Comparison of ENCODE assay signal across 1 cellular context in the genomic region with DNA sequence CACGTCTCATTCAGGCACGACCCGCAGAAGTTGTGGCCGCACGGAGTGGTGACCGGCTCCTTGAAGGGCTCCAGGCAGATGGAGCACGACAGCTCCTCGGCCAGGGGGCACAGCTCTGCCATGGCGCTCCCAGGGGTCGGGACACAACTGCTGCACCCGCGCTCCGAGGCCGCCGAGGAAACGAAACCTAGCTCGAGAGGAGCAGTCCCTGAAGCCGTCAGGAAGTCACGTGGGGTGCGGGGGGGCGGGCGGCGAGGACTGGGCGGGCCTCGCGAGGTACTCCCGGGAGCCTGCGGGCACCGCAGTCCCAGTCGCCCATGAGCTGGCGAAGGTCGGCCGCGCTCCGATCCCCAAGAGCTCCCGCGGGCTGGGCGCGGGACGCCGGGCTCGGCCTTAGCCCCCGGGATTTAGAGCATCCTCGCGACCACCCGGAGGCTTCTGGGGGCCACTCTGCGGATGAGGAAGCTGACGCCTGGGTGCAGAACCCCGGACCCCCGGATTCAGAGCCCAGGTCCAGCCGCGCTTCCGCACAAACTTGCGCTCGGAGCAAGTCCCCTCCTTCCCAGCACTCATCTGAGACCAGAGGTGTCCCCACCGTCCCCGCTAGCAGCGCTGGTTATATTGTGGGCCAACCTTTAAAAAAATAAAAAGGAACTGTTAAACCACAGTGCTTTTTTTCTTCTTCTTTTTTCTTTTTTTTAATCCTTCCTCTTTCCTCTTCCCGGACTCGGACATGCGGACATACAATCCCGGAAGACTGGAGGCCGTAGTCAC.
TF ChIP-seq lines count a peak whose summit lies in the region.

A gene with protein sequence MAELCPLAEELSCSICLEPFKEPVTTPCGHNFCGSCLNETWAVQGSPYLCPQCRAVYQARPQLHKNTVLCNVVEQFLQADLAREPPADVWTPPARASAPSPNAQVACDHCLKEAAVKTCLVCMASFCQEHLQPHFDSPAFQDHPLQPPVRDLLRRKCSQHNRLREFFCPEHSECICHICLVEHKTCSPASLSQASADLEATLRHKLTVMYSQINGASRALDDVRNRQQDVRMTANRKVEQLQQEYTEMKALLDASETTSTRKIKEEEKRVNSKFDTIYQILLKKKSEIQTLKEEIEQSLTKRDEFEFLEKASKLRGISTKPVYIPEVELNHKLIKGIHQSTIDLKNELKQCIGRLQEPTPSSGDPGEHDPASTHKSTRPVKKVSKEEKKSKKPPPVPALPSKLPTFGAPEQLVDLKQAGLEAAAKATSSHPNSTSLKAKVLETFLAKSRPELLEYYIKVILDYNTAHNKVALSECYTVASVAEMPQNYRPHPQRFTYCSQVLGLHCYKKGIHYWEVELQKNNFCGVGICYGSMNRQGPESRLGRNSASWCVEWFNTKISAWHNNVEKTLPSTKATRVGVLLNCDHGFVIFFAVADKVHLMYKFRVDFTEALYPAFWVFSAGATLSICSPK (minus strand): TSS at position 183 of the 774 bp plus-strand sequence. CDS start 61 bp downstream, at position 122.

TF ChIP-seq in HepG2, 621 proteins besides CTCF, POLR2A, EP300 and RAD21 (continued from another document and continues in another):
- TF ChIP-seq, protein P1, sequence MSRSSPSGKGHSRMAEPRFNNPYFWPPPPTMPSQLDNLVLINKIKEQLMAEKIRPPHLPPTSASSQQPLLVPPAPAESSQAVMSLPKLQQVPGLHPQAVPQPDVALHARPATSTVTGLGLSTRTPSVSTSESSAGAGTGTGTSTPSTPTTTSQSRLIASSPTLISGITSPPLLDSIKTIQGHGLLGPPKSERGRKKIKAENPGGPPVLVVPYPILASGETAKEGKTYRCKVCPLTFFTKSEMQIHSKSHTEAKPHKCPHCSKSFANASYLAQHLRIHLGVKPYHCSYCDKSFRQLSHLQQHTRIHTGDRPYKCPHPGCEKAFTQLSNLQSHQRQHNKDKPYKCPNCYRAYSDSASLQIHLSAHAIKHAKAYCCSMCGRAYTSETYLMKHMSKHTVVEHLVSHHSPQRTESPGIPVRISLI (CRISPR knock-in tag; IDR thresholded peaks at IDR 0.05; ENCODE audit: borderline replicate concordance), result no peak
- TF ChIP-seq FOSL2 (CRISPR knock-in tag; IDR thresholded peaks at IDR 0.05) (peak; percentile 38), GFI1 (CRISPR knock-in tag; IDR thresholded peaks at IDR 0.05; ENCODE audit: borderline replicate concordance) (0 out of 2 replicates have a peak, but pooled peaks have one; percentile 13), JUND (CRISPR knock-in tag; IDR thresholded peaks at IDR 0.05) (peak; percentile 30; the same call in 1 of the 2 replicates), ZNF567 (CRISPR knock-in tag; IDR thresholded peaks at IDR 0.05; ENCODE audit: borderline replicate concordance) (peak; percentile 94), ZNF564 (CRISPR knock-in tag; IDR thresholded peaks at IDR 0.05) (peak; percentile 86), TARDBP (CRISPR knock-in tag; IDR thresholded peaks at IDR 0.05) (peak; percentile 94; the same call in 1 of the 2 replicates), CBX5 (CRISPR knock-in tag; IDR thresholded peaks at IDR 0.05; ENCODE audit: borderline replicate concordance) (0 out of 2 replicates have a peak, but pooled peaks have one; percentile 17), TMF1 (CRISPR knock-in tag; IDR thresholded peaks at IDR 0.05; ENCODE audit: low read depth) (peak; percentile 75; the same call in 1 of the 2 replicates), ZFAT (CRISPR knock-in tag; conservative IDR thresholded peaks at IDR 0.05) (peak; percentile 13; the same call in 1 of the 2 replicates), EZH2 (conservative IDR thresholded peaks at IDR 0.05; ENCODE audit: low read depth, low read length) (no peak), ARNTL (CRISPR knock-in tag; IDR thresholded peaks at IDR 0.05) (peak; percentile 95), ZNF773 (CRISPR knock-in tag; IDR thresholded peaks at IDR 0.05; ENCODE audit: borderline replicate concordance) (no peak), FIP1L1 (IDR thresholded peaks at IDR 0.05; ENCODE audit: borderline replicate concordance, insufficient read depth, low read depth, low read length) (0 out of 2 replicates have a peak, but pooled peaks have one; percentile 37), PLRG1 (conservative IDR thresholded peaks at IDR 0.05) (no peak), KDM5B (CRISPR knock-in tag; IDR thresholded peaks at IDR 0.05; ENCODE audit: borderline replicate concordance) (peak; percentile 98), NBN (conservative IDR thresholded peaks at IDR 0.05) (no peak), HDAC2 (CRISPR knock-in tag; IDR thresholded peaks at IDR 0.05) (peak; percentile 56), ZNF780A (CRISPR knock-in tag; IDR thresholded peaks at IDR 0.05) (peak; percentile 78), ZNF891 (CRISPR knock-in tag; IDR thresholded peaks at IDR 0.05) (peak; percentile 97), NFKBIZ (CRISPR knock-in tag; IDR thresholded peaks at IDR 0.05) (peak; percentile 54; the same call in 1 of the 2 replicates), SRSF4 (IDR thresholded peaks at IDR 0.05; ENCODE audit: low read depth, low read length, poor library complexity, severe bottlenecking) (peak; percentile 16), ZNF598 (CRISPR knock-in tag; IDR thresholded peaks at IDR 0.05; ENCODE audit: borderline replicate concordance) (peak; percentile 86), ZNF678 (CRISPR knock-in tag; IDR thresholded peaks at IDR 0.05) (peak; percentile 73; the same call in 1 of the 2 replicates), KLF6 (CRISPR knock-in tag; IDR thresholded peaks at IDR 0.05) (peak; percentile 95), MAFK (conservative IDR thresholded peaks at IDR 0.05 in 1 of 2, IDR thresholded peaks at IDR 0.05 in 1 of 2; ENCODE audit: low read length in 2 of 2) (no peak), ZNF572 (CRISPR knock-in tag; IDR thresholded peaks at IDR 0.05) (no peak; the same call in 1 of the 2 replicates), GABPA (IDR thresholded peaks at IDR 0.05; ENCODE audit: low read depth, low read length) (peak; percentile 31), GABPA (CRISPR knock-in tag; IDR thresholded peaks at IDR 0.05; ENCODE audit: low read depth) (peak; percentile 73)
- TF ChIP-seq, protein P2, sequence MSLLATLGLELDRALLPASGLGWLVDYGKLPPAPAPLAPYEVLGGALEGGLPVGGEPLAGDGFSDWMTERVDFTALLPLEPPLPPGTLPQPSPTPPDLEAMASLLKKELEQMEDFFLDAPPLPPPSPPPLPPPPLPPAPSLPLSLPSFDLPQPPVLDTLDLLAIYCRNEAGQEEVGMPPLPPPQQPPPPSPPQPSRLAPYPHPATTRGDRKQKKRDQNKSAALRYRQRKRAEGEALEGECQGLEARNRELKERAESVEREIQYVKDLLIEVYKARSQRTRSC (CRISPR knock-in tag; IDR thresholded peaks at IDR 0.05; ENCODE audit: low read depth), result no peak
- TF ChIP-seq, protein P3, sequence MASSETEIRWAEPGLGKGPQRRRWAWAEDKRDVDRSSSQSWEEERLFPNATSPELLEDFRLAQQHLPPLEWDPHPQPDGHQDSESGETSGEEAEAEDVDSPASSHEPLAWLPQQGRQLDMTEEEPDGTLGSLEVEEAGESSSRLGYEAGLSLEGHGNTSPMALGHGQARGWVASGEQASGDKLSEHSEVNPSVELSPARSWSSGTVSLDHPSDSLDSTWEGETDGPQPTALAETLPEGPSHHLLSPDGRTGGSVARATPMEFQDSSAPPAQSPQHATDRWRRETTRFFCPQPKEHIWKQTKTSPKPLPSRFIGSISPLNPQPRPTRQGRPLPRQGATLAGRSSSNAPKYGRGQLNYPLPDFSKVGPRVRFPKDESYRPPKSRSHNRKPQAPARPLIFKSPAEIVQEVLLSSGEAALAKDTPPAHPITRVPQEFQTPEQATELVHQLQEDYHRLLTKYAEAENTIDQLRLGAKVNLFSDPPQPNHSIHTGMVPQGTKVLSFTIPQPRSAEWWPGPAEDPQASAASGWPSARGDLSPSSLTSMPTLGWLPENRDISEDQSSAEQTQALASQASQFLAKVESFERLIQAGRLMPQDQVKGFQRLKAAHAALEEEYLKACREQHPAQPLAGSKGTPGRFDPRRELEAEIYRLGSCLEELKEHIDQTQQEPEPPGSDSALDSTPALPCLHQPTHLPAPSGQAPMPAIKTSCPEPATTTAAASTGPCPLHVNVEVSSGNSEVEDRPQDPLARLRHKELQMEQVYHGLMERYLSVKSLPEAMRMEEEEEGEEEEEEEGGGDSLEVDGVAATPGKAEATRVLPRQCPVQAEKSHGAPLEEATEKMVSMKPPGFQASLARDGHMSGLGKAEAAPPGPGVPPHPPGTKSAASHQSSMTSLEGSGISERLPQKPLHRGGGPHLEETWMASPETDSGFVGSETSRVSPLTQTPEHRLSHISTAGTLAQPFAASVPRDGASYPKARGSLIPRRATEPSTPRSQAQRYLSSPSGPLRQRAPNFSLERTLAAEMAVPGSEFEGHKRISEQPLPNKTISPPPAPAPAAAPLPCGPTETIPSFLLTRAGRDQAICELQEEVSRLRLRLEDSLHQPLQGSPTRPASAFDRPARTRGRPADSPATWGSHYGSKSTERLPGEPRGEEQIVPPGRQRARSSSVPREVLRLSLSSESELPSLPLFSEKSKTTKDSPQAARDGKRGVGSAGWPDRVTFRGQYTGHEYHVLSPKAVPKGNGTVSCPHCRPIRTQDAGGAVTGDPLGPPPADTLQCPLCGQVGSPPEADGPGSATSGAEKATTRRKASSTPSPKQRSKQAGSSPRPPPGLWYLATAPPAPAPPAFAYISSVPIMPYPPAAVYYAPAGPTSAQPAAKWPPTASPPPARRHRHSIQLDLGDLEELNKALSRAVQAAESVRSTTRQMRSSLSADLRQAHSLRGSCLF (CRISPR knock-in tag; IDR thresholded peaks at IDR 0.05; ENCODE audit: borderline replicate concordance), result peak; percentile 69; the same call in 1 of the 2 replicates
- TF ChIP-seq, protein P4, sequence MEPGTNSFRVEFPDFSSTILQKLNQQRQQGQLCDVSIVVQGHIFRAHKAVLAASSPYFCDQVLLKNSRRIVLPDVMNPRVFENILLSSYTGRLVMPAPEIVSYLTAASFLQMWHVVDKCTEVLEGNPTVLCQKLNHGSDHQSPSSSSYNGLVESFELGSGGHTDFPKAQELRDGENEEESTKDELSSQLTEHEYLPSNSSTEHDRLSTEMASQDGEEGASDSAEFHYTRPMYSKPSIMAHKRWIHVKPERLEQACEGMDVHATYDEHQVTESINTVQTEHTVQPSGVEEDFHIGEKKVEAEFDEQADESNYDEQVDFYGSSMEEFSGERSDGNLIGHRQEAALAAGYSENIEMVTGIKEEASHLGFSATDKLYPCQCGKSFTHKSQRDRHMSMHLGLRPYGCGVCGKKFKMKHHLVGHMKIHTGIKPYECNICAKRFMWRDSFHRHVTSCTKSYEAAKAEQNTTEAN (CRISPR knock-in tag; conservative IDR thresholded peaks at IDR 0.05), result peak; percentile 65; the same call in 1 of the 2 replicates
- TF ChIP-seq, protein P5, sequence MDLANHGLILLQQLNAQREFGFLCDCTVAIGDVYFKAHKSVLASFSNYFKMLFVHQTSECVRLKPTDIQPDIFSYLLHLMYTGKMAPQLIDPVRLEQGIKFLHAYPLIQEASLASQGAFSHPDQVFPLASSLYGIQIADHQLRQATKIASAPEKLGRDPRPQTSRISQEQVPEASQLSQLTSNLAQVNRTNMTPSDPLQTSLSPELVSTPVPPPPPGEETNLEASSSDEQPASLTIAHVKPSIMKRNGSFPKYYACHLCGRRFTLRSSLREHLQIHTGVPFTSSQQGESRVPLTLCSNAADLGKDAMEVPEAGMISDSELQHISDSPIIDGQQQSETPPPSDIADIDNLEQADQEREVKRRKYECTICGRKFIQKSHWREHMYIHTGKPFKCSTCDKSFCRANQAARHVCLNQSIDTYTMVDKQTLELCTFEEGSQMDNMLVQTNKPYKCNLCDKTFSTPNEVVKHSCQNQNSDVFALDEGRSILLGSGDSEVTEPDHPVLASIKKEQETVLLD (CRISPR knock-in tag; IDR thresholded peaks at IDR 0.05; ENCODE audit: low read depth), result peak; percentile 47; the same call in 1 of the 2 replicates
- TF ChIP-seq, protein P6, sequence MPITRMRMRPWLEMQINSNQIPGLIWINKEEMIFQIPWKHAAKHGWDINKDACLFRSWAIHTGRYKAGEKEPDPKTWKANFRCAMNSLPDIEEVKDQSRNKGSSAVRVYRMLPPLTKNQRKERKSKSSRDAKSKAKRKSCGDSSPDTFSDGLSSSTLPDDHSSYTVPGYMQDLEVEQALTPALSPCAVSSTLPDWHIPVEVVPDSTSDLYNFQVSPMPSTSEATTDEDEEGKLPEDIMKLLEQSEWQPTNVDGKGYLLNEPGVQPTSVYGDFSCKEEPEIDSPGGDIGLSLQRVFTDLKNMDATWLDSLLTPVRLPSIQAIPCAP (CRISPR knock-in tag; IDR thresholded peaks at IDR 0.05; ENCODE audit: low read depth), result peak; percentile 84
- TF ChIP-seq, protein P7, sequence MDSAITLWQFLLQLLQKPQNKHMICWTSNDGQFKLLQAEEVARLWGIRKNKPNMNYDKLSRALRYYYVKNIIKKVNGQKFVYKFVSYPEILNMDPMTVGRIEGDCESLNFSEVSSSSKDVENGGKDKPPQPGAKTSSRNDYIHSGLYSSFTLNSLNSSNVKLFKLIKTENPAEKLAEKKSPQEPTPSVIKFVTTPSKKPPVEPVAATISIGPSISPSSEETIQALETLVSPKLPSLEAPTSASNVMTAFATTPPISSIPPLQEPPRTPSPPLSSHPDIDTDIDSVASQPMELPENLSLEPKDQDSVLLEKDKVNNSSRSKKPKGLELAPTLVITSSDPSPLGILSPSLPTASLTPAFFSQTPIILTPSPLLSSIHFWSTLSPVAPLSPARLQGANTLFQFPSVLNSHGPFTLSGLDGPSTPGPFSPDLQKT (CRISPR knock-in tag; IDR thresholded peaks at IDR 0.05; ENCODE audit: borderline replicate concordance), result 0 out of 2 replicates have a peak, but pooled peaks have one; percentile 11
- TF ChIP-seq, protein P8, sequence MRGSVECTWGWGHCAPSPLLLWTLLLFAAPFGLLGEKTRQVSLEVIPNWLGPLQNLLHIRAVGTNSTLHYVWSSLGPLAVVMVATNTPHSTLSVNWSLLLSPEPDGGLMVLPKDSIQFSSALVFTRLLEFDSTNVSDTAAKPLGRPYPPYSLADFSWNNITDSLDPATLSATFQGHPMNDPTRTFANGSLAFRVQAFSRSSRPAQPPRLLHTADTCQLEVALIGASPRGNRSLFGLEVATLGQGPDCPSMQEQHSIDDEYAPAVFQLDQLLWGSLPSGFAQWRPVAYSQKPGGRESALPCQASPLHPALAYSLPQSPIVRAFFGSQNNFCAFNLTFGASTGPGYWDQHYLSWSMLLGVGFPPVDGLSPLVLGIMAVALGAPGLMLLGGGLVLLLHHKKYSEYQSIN (CRISPR knock-in tag; IDR thresholded peaks at IDR 0.05; ENCODE audit: borderline replicate concordance), result peak; percentile 86; the same call in 1 of the 2 replicates
- TF ChIP-seq, protein P9, sequence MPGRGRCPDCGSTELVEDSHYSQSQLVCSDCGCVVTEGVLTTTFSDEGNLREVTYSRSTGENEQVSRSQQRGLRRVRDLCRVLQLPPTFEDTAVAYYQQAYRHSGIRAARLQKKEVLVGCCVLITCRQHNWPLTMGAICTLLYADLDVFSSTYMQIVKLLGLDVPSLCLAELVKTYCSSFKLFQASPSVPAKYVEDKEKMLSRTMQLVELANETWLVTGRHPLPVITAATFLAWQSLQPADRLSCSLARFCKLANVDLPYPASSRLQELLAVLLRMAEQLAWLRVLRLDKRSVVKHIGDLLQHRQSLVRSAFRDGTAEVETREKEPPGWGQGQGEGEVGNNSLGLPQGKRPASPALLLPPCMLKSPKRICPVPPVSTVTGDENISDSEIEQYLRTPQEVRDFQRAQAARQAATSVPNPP (CRISPR knock-in tag; IDR thresholded peaks at IDR 0.05), result peak; percentile 90; the same call in 1 of the 2 replicates
- TF ChIP-seq, protein P10, sequence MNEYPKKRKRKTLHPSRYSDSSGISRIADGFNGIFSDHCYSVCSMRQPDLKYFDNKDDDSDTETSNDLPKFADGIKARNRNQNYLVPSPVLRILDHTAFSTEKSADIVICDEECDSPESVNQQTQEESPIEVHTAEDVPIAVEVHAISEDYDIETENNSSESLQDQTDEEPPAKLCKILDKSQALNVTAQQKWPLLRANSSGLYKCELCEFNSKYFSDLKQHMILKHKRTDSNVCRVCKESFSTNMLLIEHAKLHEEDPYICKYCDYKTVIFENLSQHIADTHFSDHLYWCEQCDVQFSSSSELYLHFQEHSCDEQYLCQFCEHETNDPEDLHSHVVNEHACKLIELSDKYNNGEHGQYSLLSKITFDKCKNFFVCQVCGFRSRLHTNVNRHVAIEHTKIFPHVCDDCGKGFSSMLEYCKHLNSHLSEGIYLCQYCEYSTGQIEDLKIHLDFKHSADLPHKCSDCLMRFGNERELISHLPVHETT (CRISPR knock-in tag; conservative IDR thresholded peaks at IDR 0.05), result no peak; the same call in none of the 2 replicates
